Comparison of ENCODE assay signal across 18 cellular contexts in genomic region chr1:5388622-5389021, GRCh38.
DNase-seq lines count a peak whose midpoint lies in the region; ATAC-seq and TF ChIP-seq lines count a peak whose summit lies in the region.
"Had no signal": no experiment of that assay in that cellular context is flagged by ENCODE, and none has a peak within 500 bp of the region (broad histone marks: within the 10 kb centered on the region; RNA-seq: fewer than 3 reads in every experiment).

No MANE protein-coding gene starts in this region.

- H3K36me3 ChIP-seq in effector memory CD4-positive, alpha-beta T cell (ENCODE audit: control insufficient read depth, insufficient read depth, low read length), result no peaks in the 10 kb centered on the region
- H3K36me3 ChIP-seq in sigmoid colon, result no peaks in the 10 kb centered on the region
- H3K36me3 ChIP-seq: prostate gland, stomach had no signal

- TF ChIP-seq EP300 in sigmoid colon (IDR thresholded peaks at IDR 0.05), result no peak

- DNase-seq in stimulated activated naive CD8-positive, alpha-beta T cell treated with anti-CD3 and anti-CD28 coated beads, Interleukin-15, Interleukin-2, amounts not matched to agents 100 U/mL and 50 U/mL, for 24 hours, result no peak
- DNase-seq in SW480 (ENCODE audit: low spot score) (peak; percentile 64), occipital lobe (lab: John Stamatoyannopoulos, UW) (no peak), sigmoid colon (no peak)
- DNase-seq in effector memory CD4-positive, alpha-beta T cell, result no peak
- no peak for DNase-seq in stimulated activated CD4-positive, alpha-beta T cell treated with anti-CD3 and anti-CD28 coated beads, Interleukin-2, amount 100 ng/mL, for 24 hours
- DNase-seq: AML-193; amygdala; left ventricle myocardium superior; NCI-H1092 treated with DMSO at 0.1 percent for 48 hours; NCI-H2029; NCI-H446; SK-N-SH; stimulated activated CD4-positive, alpha-beta T cell treated with anti-CD3 and anti-CD28 coated beads, Interleukin-2, amount 100 ng/mL, for 48 hours; stomach had no signal

- no peaks in the 10 kb centered on the region for H3K27me3 Mint-ChIP-seq in stimulated activated naive CD8-positive, alpha-beta T cell treated with anti-CD3 and anti-CD28 coated beads, Interleukin-15, Interleukin-2, amounts not matched to agents 100 ng/mL and 50 ng/mL, for 24 hours
- H3K27me3 Mint-ChIP-seq: dendritic cell treated with granulocyte-macrophage colony-stimulating factor and Interleukin-4, amounts not matched to agents 40 ng/mL and 50 ng/mL, for 4 days had no signal

- H3K27me3 ChIP-seq in effector memory CD4-positive, alpha-beta T cell (replicated peaks; ENCODE audit: control insufficient read depth, insufficient read depth, low read length, poor library complexity, severe bottlenecking), result no peaks in the 10 kb centered on the region
- peaks cover 0 to 64% (median 21%) of the 10 kb centered on the region in 3 donors for H3K27me3 ChIP-seq in sigmoid colon

- TF ChIP-seq CTCF in sigmoid colon (IDR thresholded peaks at IDR 0.05), result no peak

- H3K4me3 Mint-ChIP-seq in stimulated activated naive CD8-positive, alpha-beta T cell treated with anti-CD3 and anti-CD28 coated beads, Interleukin-15, Interleukin-2, amounts not matched to agents 100 ng/mL and 50 ng/mL, for 24 hours, result peak overlapping the region; percentile 71
- H3K4me3 Mint-ChIP-seq: dendritic cell treated with granulocyte-macrophage colony-stimulating factor and Interleukin-4, amounts not matched to agents 40 ng/mL and 50 ng/mL, for 4 days had no signal

- intact Hi-C loops in sigmoid colon (cut with DNase I), result no loop called here

- no peaks in the 10 kb centered on the region for H3K9me3 Mint-ChIP-seq in stimulated activated naive CD8-positive, alpha-beta T cell treated with anti-CD3 and anti-CD28 coated beads, Interleukin-15, Interleukin-2, amounts not matched to agents 100 ng/mL and 50 ng/mL, for 24 hours
- H3K9me3 Mint-ChIP-seq: dendritic cell treated with granulocyte-macrophage colony-stimulating factor and Interleukin-4, amounts not matched to agents 40 ng/mL and 50 ng/mL, for 4 days had no signal

- no peaks in the 10 kb centered on the region for H3K4me1 Mint-ChIP-seq in stimulated activated naive CD8-positive, alpha-beta T cell treated with anti-CD3 and anti-CD28 coated beads, Interleukin-15, Interleukin-2, amounts not matched to agents 100 ng/mL and 50 ng/mL, for 24 hours (ENCODE audit: low read depth)

- peak overlapping the region; percentile 35 for H3K27ac ChIP-seq in effector memory CD4-positive, alpha-beta T cell (ENCODE audit: insufficient read depth, low read length, poor library complexity, severe bottlenecking)
- no peak overlapping the region for H3K27ac ChIP-seq in sigmoid colon
- H3K27ac ChIP-seq: prostate gland, stomach had no signal

- peaks cover 35% of the 10 kb centered on the region for H3K4me1 ChIP-seq in effector memory CD4-positive, alpha-beta T cell (ENCODE audit: control insufficient read depth, insufficient read depth, low read length, poor library complexity, severe bottlenecking)
- H3K4me1 ChIP-seq in sigmoid colon, result no peaks in the 10 kb centered on the region
- H3K4me1 ChIP-seq: prostate gland, stomach had no signal

- peak overlapping the region; percentile 59 for H3K27ac Mint-ChIP-seq in stimulated activated naive CD8-positive, alpha-beta T cell treated with anti-CD3 and anti-CD28 coated beads, Interleukin-15, Interleukin-2, amounts not matched to agents 100 ng/mL and 50 ng/mL, for 24 hours
- H3K27ac Mint-ChIP-seq: dendritic cell treated with granulocyte-macrophage colony-stimulating factor and Interleukin-4, amounts not matched to agents 40 ng/mL and 50 ng/mL, for 4 days had no signal

- 78 to 81% methylated on average over 6 of the region's 6 CpGs for WGBS in sigmoid colon, 2 donors

- ATAC-seq in stimulated activated naive CD8-positive, alpha-beta T cell treated with anti-CD3 and anti-CD28 coated beads, Interleukin-15, Interleukin-2, amounts not matched to agents 100 U/mL and 50 U/mL, for 24 hours, result no peak
- ATAC-seq: left ventricle myocardium superior had no signal

- H3K9me3 ChIP-seq in effector memory CD4-positive, alpha-beta T cell (ENCODE audit: control insufficient read depth, low read length), result no peaks in the 10 kb centered on the region
- H3K9me3 ChIP-seq in sigmoid colon, result no peaks in the 10 kb centered on the region
- H3K9me3 ChIP-seq: prostate gland, SK-N-SH, stomach had no signal

- TF ChIP-seq POLR2A in sigmoid colon (IDR thresholded peaks at IDR 0.05), result no peak

- H3K4me3 ChIP-seq in effector memory CD4-positive, alpha-beta T cell (ENCODE audit: insufficient read depth, low read depth, low read length, poor library complexity, severe bottlenecking), result no peak overlapping the region
- H3K4me3 ChIP-seq in sigmoid colon, result no peak overlapping the region
- H3K4me3 ChIP-seq: prostate gland, stomach had no signal

- H3K36me3 Mint-ChIP-seq in stimulated activated naive CD8-positive, alpha-beta T cell treated with anti-CD3 and anti-CD28 coated beads, Interleukin-15, Interleukin-2, amounts not matched to agents 100 ng/mL and 50 ng/mL, for 24 hours (ENCODE audit: low read depth), result no peaks in the 10 kb centered on the region
